Comparison of ENCODE assay signal across 8 cellular contexts in the genomic region with DNA sequence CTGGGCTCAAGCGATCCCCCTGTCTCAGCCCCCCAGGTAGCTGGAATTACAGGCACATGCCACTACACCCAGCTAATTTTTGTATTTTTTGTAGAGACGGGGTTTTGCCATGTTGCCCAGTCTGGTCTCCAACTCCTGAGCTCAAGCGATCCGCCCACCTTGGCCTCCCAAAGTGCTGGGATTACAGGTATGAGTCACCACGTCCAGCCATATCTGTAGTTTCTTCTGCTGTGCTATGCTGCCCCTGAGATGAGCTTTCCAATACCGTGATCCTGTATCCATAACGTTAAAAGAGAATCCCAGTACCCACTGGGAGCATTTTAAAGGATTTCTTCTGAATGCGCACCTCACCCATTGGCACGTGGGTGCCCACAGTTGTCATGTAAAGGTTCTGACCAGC. TPM values are rescaled to one million over a fixed set of nuclear protein-coding genes. Genes with fewer than 3 reads are reported as not detected.
"Had no signal": no experiment of that assay in that cellular context is flagged by ENCODE, and none has a peak within 500 bp of the region (broad histone marks: within the 10 kb centered on the region; RNA-seq: fewer than 3 reads in every experiment).

No MANE protein-coding gene starts in this region.

RNA-seq across cellular contexts. Expression of a gene that starts 20.2 kb away (rescaled TPM):
- total RNA-seq: activated B cell treated with CpG ODN at 0.5 μM for 24 hours; activated CD4-positive, alpha-beta T cell treated with anti-CD3 and anti-CD28 coated beads for 36 hours; activated CD4-positive, alpha-beta T cell treated with anti-CD3 and anti-CD28 coated beads, Interleukin-2, amount 10 ng/mL, durations not matched to agents 24 days and 14 days; activated CD8-positive, alpha-beta memory T cell treated with anti-CD3 and anti-CD28 coated beads for 36 hours; activated CD8-positive, alpha-beta memory T cell treated with anti-CD3 and anti-CD28 coated beads, Interleukin-2, amount 10 ng/mL, durations not matched to agents 7 days and 5 days; activated CD8-positive, alpha-beta T cell treated with anti-CD3 and anti-CD28 coated beads for 36 hours; activated CD8-positive, alpha-beta T cell treated with anti-CD3 and anti-CD28 coated beads, Interleukin-2, amount 10 ng/mL, durations not matched to agents 7 days and 5 days; T-helper 2 cell treated with Interferon-gamma antibody and Interleukin-4, amounts not matched to agents 100 ng/mL and 5 ng/mL, for 36 hours had no signal
